1 cellular context compared by ENCODE assay signal in the genomic region with DNA sequence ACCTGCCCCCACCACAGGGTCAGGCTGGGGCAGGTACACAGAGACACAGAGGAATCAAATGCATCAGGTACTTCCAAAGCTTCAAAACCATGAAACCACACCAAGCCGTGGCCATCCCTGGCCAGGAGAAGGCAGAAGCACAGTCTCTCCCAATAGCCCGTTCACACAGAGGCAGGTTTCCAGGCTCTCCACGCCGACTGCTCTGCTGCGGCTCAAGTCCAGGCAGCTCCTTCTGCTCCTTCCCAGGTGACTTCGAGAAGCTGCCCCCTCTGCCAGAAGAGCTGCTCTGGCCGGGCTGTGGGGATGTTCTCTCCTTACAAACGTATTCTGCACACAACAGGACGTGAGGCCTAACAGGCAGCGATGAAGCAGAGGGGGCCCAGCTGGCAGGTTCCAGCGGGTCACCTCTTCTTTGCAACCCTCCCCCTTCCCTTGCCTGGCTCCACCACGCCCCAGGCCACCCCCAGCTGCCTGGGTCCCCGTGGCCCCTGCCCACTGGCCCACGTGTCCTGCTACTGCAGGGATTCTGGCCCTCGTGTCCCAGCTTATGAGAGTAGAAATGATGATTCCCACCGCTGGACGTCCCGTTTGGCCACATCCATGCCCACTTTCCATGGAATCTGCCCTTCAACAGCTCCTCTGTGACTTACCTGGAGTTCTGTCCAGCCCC.
TF ChIP-seq lines count a peak whose summit lies in the region.

No MANE protein-coding gene starts in this region.

TF ChIP-seq in SK-N-SH, 30 proteins besides CTCF, POLR2A, EP300 and RAD21 (continued from another document):
- TF ChIP-seq, protein P1, sequence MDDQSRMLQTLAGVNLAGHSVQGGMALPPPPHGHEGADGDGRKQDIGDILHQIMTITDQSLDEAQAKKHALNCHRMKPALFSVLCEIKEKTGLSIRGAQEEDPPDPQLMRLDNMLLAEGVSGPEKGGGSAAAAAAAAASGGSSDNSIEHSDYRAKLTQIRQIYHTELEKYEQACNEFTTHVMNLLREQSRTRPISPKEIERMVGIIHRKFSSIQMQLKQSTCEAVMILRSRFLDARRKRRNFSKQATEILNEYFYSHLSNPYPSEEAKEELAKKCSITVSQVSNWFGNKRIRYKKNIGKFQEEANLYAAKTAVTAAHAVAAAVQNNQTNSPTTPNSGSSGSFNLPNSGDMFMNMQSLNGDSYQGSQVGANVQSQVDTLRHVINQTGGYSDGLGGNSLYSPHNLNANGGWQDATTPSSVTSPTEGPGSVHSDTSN (IDR thresholded peaks at IDR 0.05) = no peak
- TF ChIP-seq RXRA (IDR thresholded peaks at IDR 0.05; ENCODE audit: borderline replicate concordance, low read depth) (no peak), EZH2phosphoT487 (IDR thresholded peaks at IDR 0.05; ENCODE audit: borderline replicate concordance, low read depth) (no peak), POLR2AphosphoS5 (IDR thresholded peaks at IDR 0.05; ENCODE audit: low read depth, low read length) (no peak)
- TF ChIP-seq, protein P2, sequence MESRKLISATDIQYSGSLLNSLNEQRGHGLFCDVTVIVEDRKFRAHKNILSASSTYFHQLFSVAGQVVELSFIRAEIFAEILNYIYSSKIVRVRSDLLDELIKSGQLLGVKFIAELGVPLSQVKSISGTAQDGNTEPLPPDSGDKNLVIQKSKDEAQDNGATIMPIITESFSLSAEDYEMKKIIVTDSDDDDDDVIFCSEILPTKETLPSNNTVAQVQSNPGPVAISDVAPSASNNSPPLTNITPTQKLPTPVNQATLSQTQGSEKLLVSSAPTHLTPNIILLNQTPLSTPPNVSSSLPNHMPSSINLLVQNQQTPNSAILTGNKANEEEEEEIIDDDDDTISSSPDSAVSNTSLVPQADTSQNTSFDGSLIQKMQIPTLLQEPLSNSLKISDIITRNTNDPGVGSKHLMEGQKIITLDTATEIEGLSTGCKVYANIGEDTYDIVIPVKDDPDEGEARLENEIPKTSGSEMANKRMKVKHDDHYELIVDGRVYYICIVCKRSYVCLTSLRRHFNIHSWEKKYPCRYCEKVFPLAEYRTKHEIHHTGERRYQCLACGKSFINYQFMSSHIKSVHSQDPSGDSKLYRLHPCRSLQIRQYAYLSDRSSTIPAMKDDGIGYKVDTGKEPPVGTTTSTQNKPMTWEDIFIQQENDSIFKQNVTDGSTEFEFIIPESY (IDR thresholded peaks at IDR 0.05; ENCODE audit: borderline replicate concordance, low read depth) = no peak
